ENCODE assay signal across 19 cellular contexts in the genomic region with DNA sequence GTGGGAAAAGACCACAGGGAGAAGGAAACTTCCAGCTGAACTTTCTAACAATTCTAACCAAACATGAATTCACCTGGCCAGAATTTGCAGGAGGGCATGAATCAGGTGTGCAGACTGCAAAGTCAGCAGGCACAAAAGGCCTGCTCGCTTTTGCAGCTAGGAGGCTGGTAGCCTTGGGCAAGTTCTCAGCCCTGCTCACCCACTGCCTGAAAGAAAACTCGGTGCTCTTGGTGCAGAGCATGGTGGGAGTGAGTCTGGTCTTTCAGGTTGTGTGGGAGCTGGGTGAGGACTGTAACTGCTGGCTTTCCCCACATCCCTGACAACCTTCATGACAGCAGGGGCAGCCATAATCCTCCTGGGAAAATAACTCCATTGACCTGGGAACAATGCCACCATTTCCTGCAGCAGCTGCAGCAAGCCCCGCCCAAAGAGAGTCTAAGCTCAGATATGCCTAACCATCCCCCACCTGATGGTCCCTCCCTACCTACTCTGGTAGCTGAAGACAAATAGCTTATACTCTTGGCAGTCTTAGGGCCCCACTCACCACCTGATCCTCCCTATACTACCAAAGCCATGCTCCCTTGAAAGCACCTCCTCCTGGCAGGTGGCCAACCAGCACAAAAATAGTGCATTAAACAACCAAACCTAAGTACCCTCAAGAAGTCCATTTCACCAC. TPM values are rescaled to one million over a fixed set of nuclear protein-coding genes. Genes with fewer than 3 reads are reported as not detected.
DNase-seq lines count a peak whose midpoint lies in the region; ATAC-seq, FAIRE-seq and TF ChIP-seq lines count a peak whose summit lies in the region.
"Had no signal": no experiment of that assay in that cellular context is flagged by ENCODE, and none has a peak within 500 bp of the region (broad histone marks: within the 10 kb centered on the region; RNA-seq: fewer than 3 reads in every experiment).

No MANE protein-coding gene starts in this region.

- H3K9me3 ChIP-seq in SJCRH30 (replicated peaks): no peaks in the 10 kb centered on the region
- H3K9me3 ChIP-seq: gastrocnemius medialis had no signal

- H3K36me3 Mint-ChIP-seq in type B pancreatic cell: no peaks in the 10 kb centered on the region

- no peak overlapping the region for H3K4me3 Mint-ChIP-seq in type B pancreatic cell
- H3K4me3 Mint-ChIP-seq: activated naive CD4-positive, alpha-beta T cell treated with anti-CD3 and anti-CD28 coated beads, Interleukin-2, amount 50 U/mL, for 24 hours; stimulated activated memory B cell treated with anti-CD40 and anti-IgM and Interleukin-4, amounts not matched to agents 10 μg/mL and 1 μg/mL and 100 μg/mL, for 72 hours had no signal

- H3K36me3 ChIP-seq in SJCRH30: no peaks in the 10 kb centered on the region
- H3K36me3 ChIP-seq: gastrocnemius medialis had no signal

- no peak for ATAC-seq in HG03521 (IDR thresholded peaks at IDR 0.05; ENCODE audit: unreplicated experiment)
- ATAC-seq: activated CD4-positive, CD25-positive, alpha-beta regulatory T cell treated with anti-CD3 and anti-CD28 coated beads, Interleukin-2, amount 50 U/mL, for 24 hours; gastrocnemius medialis; Panc1; stimulated activated memory B cell treated with anti-CD40 and anti-IgM and Interleukin-4, amounts not matched to agents 10 μg/mL and 1 μg/mL and 100 μg/mL, for 72 hours had no signal

- H3K9me3 Mint-ChIP-seq in type B pancreatic cell: peaks cover 3% of the 10 kb centered on the region

- H3K4me1 Mint-ChIP-seq in type B pancreatic cell (ENCODE audit: unreplicated experiment): no peaks in the 10 kb centered on the region
- H3K4me1 Mint-ChIP-seq: activated naive CD4-positive, alpha-beta T cell treated with anti-CD3 and anti-CD28 coated beads, Interleukin-2, amount 50 U/mL, for 24 hours; stimulated activated memory B cell treated with anti-CD40 and anti-IgM and Interleukin-4, amounts not matched to agents 10 μg/mL and 1 μg/mL and 100 μg/mL, for 72 hours had no signal

- H3K27ac ChIP-seq in SJCRH30 (no peak overlapping the region), substantia nigra (ENCODE audit: low read depth, low read length, poor library complexity, severe bottlenecking) (no peak overlapping the region)
- H3K27ac ChIP-seq: gastrocnemius medialis, skin epidermis had no signal

- FAIRE-seq in urothelium cell line (lab: Jason Lieb, UNC): peak; percentile 40
- FAIRE-seq: HTR-8/SVneo had no signal

- TF ChIP-seq CTCF in type B pancreatic cell (conservative IDR thresholded peaks at IDR 0.05): no peak

- no peak overlapping the region for H3K4me3 ChIP-seq in SJCRH30
- H3K4me3 ChIP-seq: gastrocnemius medialis, skin epidermis had no signal

- H3K4me1 ChIP-seq in SJCRH30: no peaks in the 10 kb centered on the region
- H3K4me1 ChIP-seq: Caco-2, gastrocnemius medialis had no signal

- DNase-seq in NCI-H146 (lab: John Stamatoyannopoulos, UW) (peak; percentile 43), NCI-H146 treated with DMSO at 0.1 percent for 48 hours (lab: John Stamatoyannopoulos, UW; ENCODE audit: unreplicated experiment) (no peak), NCI-H2171 treated with DMSO at 0.1 percent for 48 hours (lab: John Stamatoyannopoulos, UW) (peak; percentile 89), SJCRH30 (peak; percentile 55 to 72), urothelium cell line (ENCODE audit: low spot score) (no peak), substantia nigra (lab: John Stamatoyannopoulos, UW) (no peak), type B pancreatic cell (ENCODE audit: extremely low spot score, unreplicated experiment) (no peak)
- DNase-seq: activated CD8-positive, alpha-beta memory T cell treated with anti-CD3 and anti-CD28 coated beads, Interleukin-2, amount 50 U/mL, for 4 hours; Caco-2; gastrocnemius medialis; nucleus accumbens; trophoblast cell had no signal

- H3K27me3 Mint-ChIP-seq in type B pancreatic cell: no peaks in the 10 kb centered on the region
- H3K27me3 Mint-ChIP-seq: stimulated activated memory B cell treated with anti-CD40 and anti-IgM and Interleukin-4, amounts not matched to agents 10 μg/mL and 1 μg/mL and 100 μg/mL, for 72 hours had no signal

- no peaks in the 10 kb centered on the region for H3K27me3 ChIP-seq in SJCRH30
- H3K27me3 ChIP-seq: gastrocnemius medialis had no signal

- H3K27ac Mint-ChIP-seq in type B pancreatic cell: no peak overlapping the region
- H3K27ac Mint-ChIP-seq: activated naive CD4-positive, alpha-beta T cell treated with anti-CD3 and anti-CD28 coated beads, Interleukin-2, amount 50 U/mL, for 24 hours; stimulated activated memory B cell treated with anti-CD40 and anti-IgM and Interleukin-4, amounts not matched to agents 10 μg/mL and 1 μg/mL and 100 μg/mL, for 72 hours had no signal

RNA-seq across cellular contexts. Expression of gene ZNF117, which starts 31.6 kb away (rescaled TPM):
- total RNA-seq in SJCRH30 (2014; rRNA removed; shearing (Covaris generic)): 7.1 and 9.8 TPM in 2 replicates
- 18.8 and 24.4 TPM in 2 replicates for total RNA-seq in type B pancreatic cell (ENCODE audit: low replicate concordance)

RNA-seq across cellular contexts. Expression of gene ERV3-1, which starts 47.3 kb away (rescaled TPM):
- total RNA-seq in SJCRH30 (2014; rRNA removed; shearing (Covaris generic)): 6.7 and 9.3 TPM in 2 replicates
- total RNA-seq in type B pancreatic cell (ENCODE audit: low replicate concordance): 22.9 and 31.6 TPM in 2 replicates

RNA-seq across cellular contexts. Expression of gene ZNF273, which starts 56.1 kb away (rescaled TPM):
- 18.9 and 21.1 TPM in 2 replicates for total RNA-seq in SJCRH30 (2014; rRNA removed; shearing (Covaris generic))
- total RNA-seq in type B pancreatic cell (ENCODE audit: low replicate concordance): 6.2 and 9.3 TPM in 2 replicates

Comparison
In these comparisons a context has a peak if more than half of its experiments do, and no peak if none do; other contexts are left out.
1. DNase-seq: peak in NCI-H146 (single experiment), NCI-H2171 treated with DMSO at 0.1 percent for 48 hours (single experiment) and SJCRH30 (2 of 2); none in NCI-H146 treated with DMSO at 0.1 percent for 48 hours (single experiment), urothelium cell line (single experiment), substantia nigra (0 of 49) and type B pancreatic cell (single experiment).